In the genomic region with DNA sequence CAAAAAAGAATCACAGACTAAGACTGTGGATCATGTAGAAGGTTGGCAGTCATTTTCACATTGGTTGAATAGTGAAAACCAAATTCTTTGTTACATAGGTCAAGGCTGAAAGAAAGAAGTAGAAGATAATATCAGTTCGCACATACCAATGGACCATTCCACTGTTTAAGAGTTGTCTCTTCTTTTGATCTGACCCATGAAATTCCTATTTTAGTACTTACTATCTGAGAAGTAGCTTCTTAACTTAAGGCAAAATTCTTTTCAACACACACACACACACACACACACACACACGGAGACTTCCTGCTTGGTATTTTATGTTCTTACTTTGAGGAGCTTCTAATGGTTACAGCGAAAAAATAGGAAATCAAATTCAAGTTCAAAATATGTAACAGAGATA, we compare ENCODE assay signal across 24 cellular contexts.
"Had no signal": no experiment of that assay in that cellular context is flagged by ENCODE, and none has a peak within 500 bp of the region (broad histone marks: within the 10 kb centered on the region; RNA-seq: fewer than 3 reads in every experiment).

No MANE protein-coding gene starts in this region.

- H3K27me3 ChIP-seq: tibial artery, uterus had no signal

- H3K27ac ChIP-seq: tibial artery, uterus had no signal

- H3K9me3 ChIP-seq: tibial artery, uterus had no signal

- DNase-seq: activated CD4-positive, alpha-beta T cell treated with anti-CD3 and anti-CD28 coated beads, Interleukin-2, amount 50 U/mL, for 1 hour; activated CD4-positive, CD25-positive, alpha-beta regulatory T cell treated with anti-CD3 and anti-CD28 coated beads, Interleukin-2, amount 50 U/mL, for 72 hours; activated CD8-positive, alpha-beta T cell treated with anti-CD3 and anti-CD28 coated beads, Interleukin-2, amount 10 ng/mL, durations not matched to agents 7 days and 5 days; activated gamma-delta T cell; activated naive CD4-positive, alpha-beta T cell treated with anti-CD3 and anti-CD28 coated beads, Interleukin-2, amount 50 U/mL, for 16 hours; activated naive CD8-positive, alpha-beta T cell treated with anti-CD3 and anti-CD28 coated beads, Interleukin-2, amount 50 U/mL, for 24 hours; anterior cingulate cortex; effector CD4-positive, alpha-beta T cell; erythroblast; foreskin fibroblast; immature natural killer cell; naive B cell; retina; stimulated activated CD4-positive, alpha-beta T cell treated with anti-CD3 and anti-CD28 coated beads, Interleukin-4, amount 100 ng/mL, for 24 hours; T-helper 2 cell; tibial artery; uterus had no signal

- H3K4me3 ChIP-seq: tibial artery, uterus had no signal

- H3K36me3 Mint-ChIP-seq: brain, immature natural killer cell, memory B cell, naive B cell had no signal

- H3K4me1 ChIP-seq: tibial artery, uterus had no signal

- H3K27me3 Mint-ChIP-seq: activated naive CD8-positive, alpha-beta T cell treated with anti-CD3 and anti-CD28 coated beads, Interleukin-2, amount 50 U/mL, for 24 hours; dendritic cell treated with granulocyte-macrophage colony-stimulating factor and Interleukin-4, amounts not matched to agents 40 ng/mL and 50 ng/mL, for 4 days had no signal

- H3K4me3 Mint-ChIP-seq: activated CD8-positive, alpha-beta T cell treated with anti-CD3 and anti-CD28 coated beads, Interleukin-2, amount 10 ng/mL, durations not matched to agents 7 days and 5 days; activated naive CD8-positive, alpha-beta T cell treated with anti-CD3 and anti-CD28 coated beads, Interleukin-2, amount 50 U/mL, for 24 hours; activated T-helper 1 cell treated with anti-CD3 and anti-CD28 coated beads, Interleukin-12 subunit alpha, Interleukin-12 subunit beta, Interleukin-2, Interleukin-4 antibody, amounts not matched to agents 30 ng/mL and 10 ng/mL and 1 ng/mL, durations not matched to agents 14 hours and 24 hours and 36 hours; brain; dendritic cell treated with granulocyte-macrophage colony-stimulating factor and Interleukin-4, amounts not matched to agents 40 ng/mL and 50 ng/mL, for 4 days; immature natural killer cell; memory B cell; naive B cell; neural crest cell; stimulated activated naive CD8-positive, alpha-beta T cell treated with anti-CD3 and anti-CD28 coated beads, Interleukin-15, Interleukin-2, amounts not matched to agents 100 ng/mL and 50 ng/mL, for 24 hours had no signal

- ATAC-seq: activated CD8-positive, alpha-beta T cell treated with anti-CD3 and anti-CD28 coated beads, Interleukin-2, amount 10 ng/mL, durations not matched to agents 7 days and 5 days; activated naive CD8-positive, alpha-beta T cell treated with anti-CD3 and anti-CD28 coated beads, Interleukin-2, amount 50 U/mL, for 24 hours had no signal

- H3K36me3 ChIP-seq: tibial artery, uterus had no signal

- H3K4me1 Mint-ChIP-seq: activated naive CD8-positive, alpha-beta T cell treated with anti-CD3 and anti-CD28 coated beads, Interleukin-2, amount 50 U/mL, for 24 hours; immature natural killer cell; memory B cell; naive B cell; neural crest cell had no signal

- H3K9me3 Mint-ChIP-seq: activated naive CD8-positive, alpha-beta T cell treated with anti-CD3 and anti-CD28 coated beads, Interleukin-2, amount 50 U/mL, for 24 hours; activated T-helper 1 cell treated with anti-CD3 and anti-CD28 coated beads, Interleukin-12 subunit alpha, Interleukin-12 subunit beta, Interleukin-2, Interleukin-4 antibody, amounts not matched to agents 30 ng/mL and 10 ng/mL and 1 ng/mL, durations not matched to agents 14 hours and 24 hours and 36 hours; brain; dendritic cell treated with granulocyte-macrophage colony-stimulating factor and Interleukin-4, amounts not matched to agents 40 ng/mL and 50 ng/mL, for 4 days; memory B cell; naive B cell; neural crest cell; stimulated activated naive CD8-positive, alpha-beta T cell treated with anti-CD3 and anti-CD28 coated beads, Interleukin-15, Interleukin-2, amounts not matched to agents 100 ng/mL and 50 ng/mL, for 24 hours had no signal

- H3K27ac Mint-ChIP-seq: activated CD8-positive, alpha-beta T cell treated with anti-CD3 and anti-CD28 coated beads, Interleukin-2, amount 10 ng/mL, durations not matched to agents 7 days and 5 days; activated naive CD8-positive, alpha-beta T cell treated with anti-CD3 and anti-CD28 coated beads, Interleukin-2, amount 50 U/mL, for 24 hours; activated T-helper 1 cell treated with anti-CD3 and anti-CD28 coated beads, Interleukin-12 subunit alpha, Interleukin-12 subunit beta, Interleukin-2, Interleukin-4 antibody, amounts not matched to agents 30 ng/mL and 10 ng/mL and 1 ng/mL, durations not matched to agents 14 hours and 24 hours and 36 hours; brain; dendritic cell treated with granulocyte-macrophage colony-stimulating factor and Interleukin-4, amounts not matched to agents 40 ng/mL and 50 ng/mL, for 4 days; immature natural killer cell; memory B cell; progenitor cell of endocrine pancreas; stimulated activated naive CD8-positive, alpha-beta T cell treated with anti-CD3 and anti-CD28 coated beads, Interleukin-15, Interleukin-2, amounts not matched to agents 100 ng/mL and 50 ng/mL, for 24 hours had no signal
